In genomic region chr19:30123611-30124010, GRCh38 we compare ENCODE assay signal across 25 cellular contexts.
DNase-seq lines count a peak whose midpoint lies in the region; ATAC-seq, FAIRE-seq and TF ChIP-seq lines count a peak whose summit lies in the region.
"Had no signal": no experiment of that assay in that cellular context is flagged by ENCODE, and none has a peak within 500 bp of the region (broad histone marks: within the 10 kb centered on the region; RNA-seq: fewer than 3 reads in every experiment).

No MANE protein-coding gene starts in this region.

- H3K4ac ChIP-seq in neuronal stem cell (ENCODE audit: low read length) = no peak overlapping the region

- no peak overlapping the region for H2AK5ac ChIP-seq in neuronal stem cell (ENCODE audit: low read depth, low read length)

- no peaks in the 10 kb centered on the region for H3K27me3 ChIP-seq in bronchial epithelial cell (ENCODE audit: control insufficient read depth, insufficient read depth, low read length)
- no peaks in the 10 kb centered on the region for H3K27me3 ChIP-seq in neuronal stem cell (ENCODE audit: control insufficient read depth in 3 of 3, insufficient read depth in 3 of 3, low read depth in 1 of 3, low read length in 3 of 3)
- peaks cover 8% of the 10 kb centered on the region for H3K27me3 ChIP-seq in upper lobe of right lung
- H3K27me3 ChIP-seq: BLaER1 treated with 17β-estradiol and CSF1 and Interleukin-3, amounts not matched to agents 10 nM and 100 nM had no signal

- H4K8ac ChIP-seq in neuronal stem cell (ENCODE audit: low read depth, low read length) = no peak overlapping the region

- H3K4me3 ChIP-seq in bronchial epithelial cell (ENCODE audit: low read depth, low read length) = no peak overlapping the region
- no peak overlapping the region for H3K4me3 ChIP-seq in neuronal stem cell (ENCODE audit: low read length in 2 of 2)
- no peak overlapping the region for H3K4me3 ChIP-seq in upper lobe of right lung
- H3K4me3 ChIP-seq: A549; BLaER1 treated with 17β-estradiol and CSF1 and Interleukin-3, amounts not matched to agents 10 nM and 100 nM; GM12878 had no signal

- WGBS in neuronal stem cell (ENCODE audit: extremely low coverage in 2 of 2, insufficient read length in 2 of 2, insufficient replicate concordance in 1 of 2), 2 donors = no CpG with 5 or more reads among the region's 9 CpGs

- intact Hi-C loops in upper lobe of right lung (cut with DNase I) (no loop called here), cardiac septum (cut with DNase I) (no loop called here)

- no peaks in the 10 kb centered on the region for H3K79me1 ChIP-seq in neuronal stem cell (ENCODE audit: low read depth, low read length)

- no peak overlapping the region for H4K91ac ChIP-seq in neuronal stem cell (ENCODE audit: low read depth, low read length, poor library complexity)

- no peak overlapping the region for H3K27ac ChIP-seq in neuronal stem cell (replicated peaks; ENCODE audit: low read length)
- no peak overlapping the region for H3K27ac ChIP-seq in upper lobe of right lung
- H3K27ac ChIP-seq: 22Rv1; A549; BLaER1 treated with 17β-estradiol and CSF1 and Interleukin-3, amounts not matched to agents 10 nM and 100 nM; C4-2B had no signal

- ATAC-seq in upper lobe of right lung = no peak
- ATAC-seq in GM21619 (IDR thresholded peaks at IDR 0.05; ENCODE audit: unreplicated experiment) = no peak
- ATAC-seq: A549; CD8-positive, alpha-beta T cell; GM12878 had no signal

- H3K36me3 ChIP-seq in bronchial epithelial cell (ENCODE audit: control insufficient read depth, insufficient read depth, low read length) (no peaks in the 10 kb centered on the region), neuronal stem cell (replicated peaks in 1 of 2; ENCODE audit: control insufficient read depth in 2 of 2, insufficient read depth in 2 of 2, low read length in 2 of 2) (no peaks in the 10 kb centered on the region), upper lobe of right lung (no peaks in the 10 kb centered on the region)
- H3K36me3 ChIP-seq: BLaER1 treated with 17β-estradiol and CSF1 and Interleukin-3, amounts not matched to agents 10 nM and 100 nM had no signal

- peak overlapping the region; percentile 66 for H3K14ac ChIP-seq in neuronal stem cell (ENCODE audit: low read length)

- DNase-seq in ELF-1 (ENCODE audit: low read depth, low spot score) (peak; percentile 42), bronchial epithelial cell (ENCODE audit: low read depth) (no peak), neuronal stem cell (ENCODE audit: low spot score) (no peak), upper lobe of right lung (peak; percentile 23), germinal center (ENCODE audit: low spot score) (no peak), cardiac septum (ENCODE audit: low spot score) (no peak)
- DNase-seq: AML-193; Caco-2; Calu3; CD4-positive, alpha-beta T cell; CD8-positive, alpha-beta T cell; DMS79; DND-41; EL; GF-D8 had no signal

- H2AFZ ChIP-seq in neuronal stem cell (ENCODE audit: low read length) = no peak overlapping the region

- H2BK12ac ChIP-seq in neuronal stem cell (ENCODE audit: low read length) = no peak overlapping the region

- no peaks in the 10 kb centered on the region for H3K9me3 ChIP-seq in neuronal stem cell (replicated peaks in 1 of 2; ENCODE audit: control insufficient read depth in 2 of 2, insufficient read depth in 1 of 2, low read depth in 1 of 2, low read length in 2 of 2)
- no peaks in the 10 kb centered on the region for H3K9me3 ChIP-seq in upper lobe of right lung
- H3K9me3 ChIP-seq: A549; BLaER1 treated with 17β-estradiol and CSF1 and Interleukin-3, amounts not matched to agents 10 nM and 100 nM; Caco-2 had no signal

- H3K23ac ChIP-seq in neuronal stem cell (ENCODE audit: low read depth, low read length, poor library complexity) = peak overlapping the region; percentile 48

- no peak overlapping the region for H2BK120ac ChIP-seq in neuronal stem cell (ENCODE audit: low read depth, low read length)

- FAIRE-seq in bronchial epithelial cell (lab: Jason Lieb, UNC) = peak; percentile 32
- FAIRE-seq: A549, D721Med, G401.6, GM12878, GM12892, GM18507 had no signal

- no peak for TF ChIP-seq CTCF in bronchial epithelial cell (IDR thresholded peaks at IDR 0.05; ENCODE audit: insufficient read depth, low read length, severe bottlenecking)
- no peak for TF ChIP-seq CTCF in upper lobe of right lung (IDR thresholded peaks at IDR 0.05)

- H3K4me1 ChIP-seq in neuronal stem cell (ENCODE audit: control insufficient read depth in 2 of 2, insufficient read depth in 1 of 2, low read depth in 1 of 2, low read length in 2 of 2) (no peaks in the 10 kb centered on the region), upper lobe of right lung (no peaks in the 10 kb centered on the region)
- H3K4me1 ChIP-seq: A549; BLaER1 treated with 17β-estradiol and CSF1 and Interleukin-3, amounts not matched to agents 10 nM and 100 nM; Caco-2 had no signal

- H2BK5ac ChIP-seq in neuronal stem cell (ENCODE audit: low read length) = peak overlapping the region; percentile 49

- peak overlapping the region; percentile 85 for H3K18ac ChIP-seq in neuronal stem cell (ENCODE audit: low read length)

- no peak overlapping the region for H3K4me2 ChIP-seq in neuronal stem cell (ENCODE audit: insufficient read depth, low read length, poor library complexity, severe bottlenecking)
- H3K4me2 ChIP-seq: A549; BLaER1 treated with 17β-estradiol and CSF1 and Interleukin-3, amounts not matched to agents 10 nM and 100 nM had no signal

- peak overlapping the region; percentile 20 for H2BK15ac ChIP-seq in neuronal stem cell (ENCODE audit: low read length)

- H3K9ac ChIP-seq in neuronal stem cell (ENCODE audit: low read depth, low read length, poor library complexity) = no peak overlapping the region
- H3K9ac ChIP-seq: BLaER1 treated with 17β-estradiol and CSF1 and Interleukin-3, amounts not matched to agents 10 nM and 100 nM had no signal

Comparison
In these comparisons a context has a peak if more than half of its experiments do, and no peak if none do; other contexts are left out.
1. DNase-seq: peak in ELF-1 (single experiment) and upper lobe of right lung (single experiment); none in bronchial epithelial cell (single experiment), neuronal stem cell (single experiment), germinal center (single experiment) and cardiac septum (single experiment).